In genomic region chr13:101398191-101398590, GRCh38 we compare ENCODE assay signal across 24 cellular contexts. TPM values are rescaled to one million over a fixed set of nuclear protein-coding genes. Genes with fewer than 3 reads are reported as not detected.
DNase-seq lines count a peak whose midpoint lies in the region; ATAC-seq and TF ChIP-seq lines count a peak whose summit lies in the region.
"Had no signal": no experiment of that assay in that cellular context is flagged by ENCODE, and none has a peak within 500 bp of the region (broad histone marks: within the 10 kb centered on the region; RNA-seq: fewer than 3 reads in every experiment).

No MANE protein-coding gene starts in this region.

- no peak overlapping the region for H2AFZ ChIP-seq in mammary epithelial cell (ENCODE audit: low read depth, low read length)

- DNase-seq in A172 (ENCODE audit: low spot score): peak; percentile 46
- DNase-seq in LHCN-M2 (ENCODE audit: low read depth): peak; percentile 63
- DNase-seq in mammary epithelial cell: peak; percentile 50
- peak; percentile 61 for DNase-seq in iris pigment epithelial cell (ENCODE audit: low read depth)
- no peak for DNase-seq in activated CD8-positive, alpha-beta memory T cell treated with anti-CD3 and anti-CD28 coated beads, Interleukin-2, amount 50 U/mL, for 48 hours
- DNase-seq in NCI-H128 (lab: John Stamatoyannopoulos, UW; ENCODE audit: unreplicated experiment): no peak
- DNase-seq in stimulated activated naive CD8-positive, alpha-beta T cell treated with anti-CD3 and anti-CD28 coated beads, Interleukin-15, amount 100 ng/mL, for 72 hours: no peak
- no peak for DNase-seq in stimulated activated naive CD4-positive, alpha-beta T cell treated with Interleukin-2 at 50 U/mL for 16 hours (lab: John Stamatoyannopoulos, UW)
- DNase-seq: 8988T; activated CD4-positive, CD25-positive, alpha-beta regulatory T cell treated with anti-CD3 and anti-CD28 coated beads, Interleukin-2, amount 50 U/mL, for 72 hours; adrenal gland; CD4-positive, alpha-beta T cell; glutamatergic neuron; immature natural killer cell; mesendoderm; NCI-H345; SHP77 treated with DMSO at 0.1 percent for 48 hours; stimulated activated CD4-positive, alpha-beta T cell treated with anti-CD3 and anti-CD28 coated beads, Interleukin-15, amount 100 ng/mL, for 24 hours; stimulated activated naive CD8-positive, alpha-beta T cell treated with anti-CD3 and anti-CD28 coated beads, Interleukin-15, Interleukin-2, amounts not matched to agents 100 U/mL and 50 U/mL, for 24 hours; upper lobe of right lung had no signal

- H3K4me3 Mint-ChIP-seq in stimulated activated naive CD8-positive, alpha-beta T cell treated with anti-CD3 and anti-CD28 coated beads, Interleukin-15, amount 100 ng/mL, for 72 hours: no peak overlapping the region
- H3K4me3 Mint-ChIP-seq: CD4-positive, alpha-beta T cell; immature natural killer cell; nephron progenitor cell; T-helper 2 cell treated with Interferon-gamma antibody and Interleukin-4, amounts not matched to agents 5 μg/mL and 100 μg/mL, for 36 hours had no signal

- no peaks in the 10 kb centered on the region for H3K4me1 Mint-ChIP-seq in stimulated activated naive CD8-positive, alpha-beta T cell treated with anti-CD3 and anti-CD28 coated beads, Interleukin-15, amount 100 ng/mL, for 72 hours
- H3K4me1 Mint-ChIP-seq: immature natural killer cell had no signal

- no peaks in the 10 kb centered on the region for H3K27me3 Mint-ChIP-seq in stimulated activated naive CD8-positive, alpha-beta T cell treated with anti-CD3 and anti-CD28 coated beads, Interleukin-15, amount 100 ng/mL, for 72 hours
- H3K27me3 Mint-ChIP-seq: CD4-positive, alpha-beta T cell had no signal

- BruUV-seq in mammary epithelial cell (replicated peaks; lab: Mats Ljungman, UMichigan): no TSS peak

- WGBS in mammary epithelial cell (ENCODE audit: low coverage, missing lambda C conversion rate): 85% methylated on average over 2 of the region's 2 CpGs

- no peaks in the 10 kb centered on the region for H3K9me3 ChIP-seq in mammary epithelial cell (replicated peaks; ENCODE audit: insufficient read depth, low read length)
- H3K9me3 ChIP-seq: adrenal gland, MG63, upper lobe of right lung had no signal

- TF ChIP-seq CTCF in mammary epithelial cell (conservative IDR thresholded peaks at IDR 0.05 in 1 of 2, IDR thresholded peaks at IDR 0.05 in 1 of 2; ENCODE audit: extremely low read depth in 1 of 2, insufficient read depth in 1 of 2, low read depth in 1 of 2, low read length in 2 of 2): no peak

- peak overlapping the region; percentile 20 for H3K27ac ChIP-seq in mammary epithelial cell (ENCODE audit: insufficient read depth, low read depth, low read length)
- H3K27ac ChIP-seq: adrenal gland, upper lobe of right lung had no signal

- H3K4me2 ChIP-seq in mammary epithelial cell (ENCODE audit: insufficient read depth, low read depth, low read length): peak overlapping the region; percentile 38

- intact Hi-C loops in mammary epithelial cell (cut with micrococcal nuclease): no loop called here

- H3K36me3 ChIP-seq in mammary epithelial cell (ENCODE audit: insufficient read depth, low read length): no peaks in the 10 kb centered on the region
- H3K36me3 ChIP-seq: adrenal gland, MG63, upper lobe of right lung had no signal

- H3K4me3 ChIP-seq in mammary epithelial cell (replicated peaks in 1 of 3; ENCODE audit: insufficient read depth in 1 of 3, low read depth in 2 of 3, low read length in 3 of 3): no peak overlapping the region
- H3K4me3 ChIP-seq: adrenal gland, MG63, upper lobe of right lung had no signal

- no peaks in the 10 kb centered on the region for H3K27me3 ChIP-seq in mammary epithelial cell (ENCODE audit: insufficient read depth, low read length)
- H3K27me3 ChIP-seq: adrenal gland, MG63, upper lobe of right lung had no signal

- ATAC-seq in stimulated activated naive CD8-positive, alpha-beta T cell treated with anti-CD3 and anti-CD28 coated beads, Interleukin-15, amount 100 ng/mL, for 72 hours: no peak
- ATAC-seq: stimulated activated naive CD8-positive, alpha-beta T cell treated with anti-CD3 and anti-CD28 coated beads, Interleukin-15, Interleukin-2, amounts not matched to agents 100 U/mL and 50 U/mL, for 24 hours; upper lobe of right lung had no signal

- no peaks in the 10 kb centered on the region for H4K20me1 ChIP-seq in mammary epithelial cell (ENCODE audit: insufficient read depth, low read length)

- H3K79me2 ChIP-seq in mammary epithelial cell (ENCODE audit: insufficient read depth, low read length): no peaks in the 10 kb centered on the region

- H3K9me3 Mint-ChIP-seq in stimulated activated naive CD8-positive, alpha-beta T cell treated with anti-CD3 and anti-CD28 coated beads, Interleukin-15, amount 100 ng/mL, for 72 hours: no peaks in the 10 kb centered on the region
- H3K9me3 Mint-ChIP-seq: activated T-helper 2 cell treated with anti-CD3 and anti-CD28 coated beads, Interferon-gamma antibody, Interleukin-2, Interleukin-4, amounts not matched to agents 10 μg/mL and 5 μg/mL and 100 μg/mL, durations not matched to agents 14 hours and 24 hours and 36 hours; CD4-positive, alpha-beta T cell; nephron progenitor cell; T-helper 2 cell treated with Interferon-gamma antibody and Interleukin-4, amounts not matched to agents 5 μg/mL and 100 μg/mL, for 36 hours had no signal

- dilution Hi-C loops in mammary epithelial cell (cut with HindIII; ENCODE audit: low sequenced_read_pairs): no loop called here

- in situ Hi-C loops in mammary epithelial cell (cut with MboI; ENCODE audit: low sequenced_read_pairs in 2 of 2): no loop called here

- CTCF ChIA-PET in mammary epithelial cell (lab: Charles Lee; ENCODE audit: low non-redundant PET): no interaction called here

- peaks cover 26% of the 10 kb centered on the region for H3K4me1 ChIP-seq in mammary epithelial cell (ENCODE audit: insufficient read depth, low read length)
- H3K4me1 ChIP-seq: adrenal gland, upper lobe of right lung had no signal

- H3K27ac Mint-ChIP-seq in stimulated activated naive CD8-positive, alpha-beta T cell treated with anti-CD3 and anti-CD28 coated beads, Interleukin-15, amount 100 ng/mL, for 72 hours: no peak overlapping the region
- H3K27ac Mint-ChIP-seq: activated T-helper 2 cell treated with anti-CD3 and anti-CD28 coated beads, Interferon-gamma antibody, Interleukin-2, Interleukin-4, amounts not matched to agents 10 μg/mL and 5 μg/mL and 100 μg/mL, durations not matched to agents 14 hours and 24 hours and 36 hours; CD4-positive, alpha-beta T cell; immature natural killer cell; nephron progenitor cell; T-helper 2 cell treated with Interferon-gamma antibody and Interleukin-4, amounts not matched to agents 5 μg/mL and 100 μg/mL, for 36 hours had no signal

- no peak overlapping the region for H3K9ac ChIP-seq in mammary epithelial cell (ENCODE audit: insufficient read depth, low read length)

RNA-seq across cellular contexts. Expression of gene NALCN, which starts 18.1 kb away (rescaled TPM):
- total RNA-seq in A172 (2014; rRNA removed; shearing (Covaris generic)): 0.60 and 0.72 TPM in 2 replicates
- total RNA-seq in LHCN-M2 (2014; rRNA removed): 5.0 and 7.0 TPM in 2 replicates
- 3.7 TPM for polyA plus RNA-seq in LHCN-M2 (2012)
- 1 to 10 TPM; 2.4 to 4.5 TPM for total RNA-seq in mammary epithelial cell
- 0.91 TPM for polyA plus RNA-seq in mammary epithelial cell
- not detected for polyA minus RNA-seq in mammary epithelial cell
- total RNA-seq: activated T-helper 2 cell treated with anti-CD3 and anti-CD28 coated beads, Interferon-gamma antibody, Interleukin-2, Interleukin-4, amounts not matched to agents 10 μg/mL and 5 μg/mL and 100 μg/mL, durations not matched to agents 14 hours and 24 hours and 36 hours; CD4-positive, alpha-beta T cell had no signal
- polyA plus RNA-seq: immature natural killer cell had no signal

RNA-seq across cellular contexts. Expression of gene ITGBL1, which starts 54.3 kb away (rescaled TPM):
- 38.7 and 55.3 TPM in 2 replicates for total RNA-seq in A172 (2014; rRNA removed; shearing (Covaris generic))
- total RNA-seq in LHCN-M2 (2014; rRNA removed) (163 and 180 TPM in 2 replicates), mammary epithelial cell (10 to 100 TPM in 1 of 2 donors, 1 to 10 TPM in 1; 5.5 to 16.7 TPM)
- polyA plus RNA-seq in LHCN-M2 (2012): 168 TPM
- polyA plus RNA-seq in mammary epithelial cell: 0.23 TPM
- polyA minus RNA-seq in mammary epithelial cell: 5.1 TPM
- total RNA-seq: activated T-helper 2 cell treated with anti-CD3 and anti-CD28 coated beads, Interferon-gamma antibody, Interleukin-2, Interleukin-4, amounts not matched to agents 10 μg/mL and 5 μg/mL and 100 μg/mL, durations not matched to agents 14 hours and 24 hours and 36 hours; CD4-positive, alpha-beta T cell had no signal
- polyA plus RNA-seq: immature natural killer cell had no signal

Comparison
In these comparisons a context has a peak if more than half of its experiments do, and no peak if none do; other contexts are left out.
1. DNase-seq: peak in A172 (single experiment), LHCN-M2 (single experiment), mammary epithelial cell (single experiment) and iris pigment epithelial cell (single experiment); none in activated CD8-positive, alpha-beta memory T cell treated with anti-CD3 and anti-CD28 coated beads, Interleukin-2, amount 50 U/mL, for 48 hours (single experiment), NCI-H128 (single experiment), stimulated activated naive CD8-positive, alpha-beta T cell treated with anti-CD3 and anti-CD28 coated beads, Interleukin-15, amount 100 ng/mL, for 72 hours (0 of 2) and stimulated activated naive CD4-positive, alpha-beta T cell treated with Interleukin-2 at 50 U/mL for 16 hours (single experiment).